In the genomic region with DNA sequence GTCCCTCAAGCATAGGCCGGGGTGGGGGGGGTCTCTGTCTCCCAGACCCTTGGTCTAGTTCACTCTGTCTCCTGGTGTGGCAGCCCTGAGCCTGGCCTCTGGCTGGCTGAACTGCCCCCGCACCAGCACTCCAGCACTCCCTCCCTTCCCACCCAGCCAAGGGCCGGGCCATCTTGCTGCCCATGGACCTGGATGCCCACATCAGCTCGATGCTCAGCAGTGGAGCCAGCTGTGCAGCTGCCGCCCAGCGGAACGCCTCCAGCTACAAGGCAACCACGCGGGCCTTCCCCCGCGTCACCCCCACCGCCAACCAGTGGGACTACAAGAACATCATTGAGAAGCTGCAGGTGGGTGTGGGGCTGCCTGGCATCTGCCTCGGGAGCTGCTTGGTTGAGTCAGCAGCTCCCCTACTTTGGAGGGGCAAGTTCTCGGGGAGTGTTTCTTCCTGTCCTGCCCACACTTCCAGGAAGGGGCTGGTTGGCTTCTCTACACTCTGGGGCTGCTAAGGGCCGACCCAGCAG, we compare ENCODE assay signal across 11 cellular contexts. TPM values are rescaled to one million over a fixed set of nuclear protein-coding genes. Genes with fewer than 3 reads are reported as not detected.
DNase-seq lines count a peak whose midpoint lies in the region; ATAC-seq lines count a peak whose summit lies in the region.
"Had no signal": no experiment of that assay in that cellular context is flagged by ENCODE, and none has a peak within 500 bp of the region (broad histone marks: within the 10 kb centered on the region; RNA-seq: fewer than 3 reads in every experiment).

No MANE protein-coding gene starts in this region.

- H3K4me3 Mint-ChIP-seq in T-cell, result no peak overlapping the region
- H3K4me3 Mint-ChIP-seq in stimulated activated memory B cell treated with anti-CD40 and anti-IgM and Interleukin-4, amounts not matched to agents 10 μg/mL and 1 μg/mL and 100 μg/mL, for 72 hours, result no peak overlapping the region

- peak; percentile 50 to 71 (median 56) for ATAC-seq in T-cell (replicated peaks in 1 of 4)
- no peak for ATAC-seq in HG03565 (IDR thresholded peaks at IDR 0.05; ENCODE audit: unreplicated experiment)
- ATAC-seq in GM21528 (IDR thresholded peaks at IDR 0.05; ENCODE audit: low FRiP score, unreplicated experiment), result no peak
- no peak for ATAC-seq in stimulated activated memory B cell treated with anti-CD40 and anti-IgM and Interleukin-4, amounts not matched to agents 10 μg/mL and 1 μg/mL and 100 μg/mL, for 72 hours
- ATAC-seq: HCT116 had no signal

- POLR2A ChIA-PET in T-cell (lab: Charles Lee), result no interaction called here

- DNase-seq in T-cell (peak in 20 of 34 experiments; percentile 6 to 53 (median 24)), hippocampal formation (lab: John Stamatoyannopoulos, UW) (peak; percentile 23 to 73), SK-N-DZ (ENCODE audit: low spot score) (no peak)
- DNase-seq in activated T-cell treated with anti-CD3 and anti-CD28 coated beads, Interleukin-2, amount 50 U/mL, for 1 hour, result peak; percentile 33
- peak; percentile 64 for DNase-seq in stimulated activated CD8-positive, alpha-beta memory T cell treated with anti-CD3 and anti-CD28 coated beads, Interleukin-4, amount 100 ng/mL, for 48 hours
- DNase-seq: sigmoid colon, tibial artery had no signal

- peaks cover 0 to 18% (median 10%) of the 10 kb centered on the region in 3 donors for H3K4me1 Mint-ChIP-seq in T-cell
- no peaks in the 10 kb centered on the region for H3K4me1 Mint-ChIP-seq in stimulated activated memory B cell treated with anti-CD40 and anti-IgM and Interleukin-4, amounts not matched to agents 10 μg/mL and 1 μg/mL and 100 μg/mL, for 72 hours

- H3K27ac Mint-ChIP-seq in T-cell, result peak overlapping the region; percentile 81 to 82
- H3K27ac Mint-ChIP-seq in stimulated activated memory B cell treated with anti-CD40 and anti-IgM and Interleukin-4, amounts not matched to agents 10 μg/mL and 1 μg/mL and 100 μg/mL, for 72 hours, result no peak overlapping the region

- CTCF ChIA-PET in T-cell (lab: Charles Lee), result interaction anchor here in 1 of 2 donors (0.6 kb wide), 1 partner anchor 47 kb away, joined by 3 read pairs; no protein-coding TSS in a partner anchor

- H3K9me3 Mint-ChIP-seq in T-cell, result no peaks in the 10 kb centered on the region
- H3K9me3 Mint-ChIP-seq in stimulated activated memory B cell treated with anti-CD40 and anti-IgM and Interleukin-4, amounts not matched to agents 10 μg/mL and 1 μg/mL and 100 μg/mL, for 72 hours, result no peaks in the 10 kb centered on the region

- no peaks in the 10 kb centered on the region for H3K27me3 Mint-ChIP-seq in T-cell
- no peaks in the 10 kb centered on the region for H3K27me3 Mint-ChIP-seq in stimulated activated memory B cell treated with anti-CD40 and anti-IgM and Interleukin-4, amounts not matched to agents 10 μg/mL and 1 μg/mL and 100 μg/mL, for 72 hours

- H3K36me3 Mint-ChIP-seq in T-cell, result peaks cover 59% of the 10 kb centered on the region
- peaks cover 80% of the 10 kb centered on the region for H3K36me3 Mint-ChIP-seq in stimulated activated memory B cell treated with anti-CD40 and anti-IgM and Interleukin-4, amounts not matched to agents 10 μg/mL and 1 μg/mL and 100 μg/mL, for 72 hours

RNA-seq across cellular contexts. Expression of a gene that starts 28.4 kb away (rescaled TPM):
- total RNA-seq in T-cell, result 10 to 100 TPM; 17.2 to 36.2 (median 32.7) TPM
- 29.7 and 55.5 TPM in 2 replicates for polyA plus RNA-seq in SK-N-DZ (2014; cell fraction: cytosol; rRNA removed)
- 49.0 and 53.5 TPM in 2 replicates for polyA plus RNA-seq in SK-N-DZ (2014; cell fraction: nucleus; rRNA removed)

Comparison
In these comparisons a context has a peak if more than half of its experiments do, and no peak if none do; other contexts are left out.
1. ATAC-seq: peak in T-cell (4 of 4); none in HG03565 (single experiment), GM21528 (single experiment) and stimulated activated memory B cell treated with anti-CD40 and anti-IgM and Interleukin-4, amounts not matched to agents 10 μg/mL and 1 μg/mL and 100 μg/mL, for 72 hours (single experiment).